ENCODE assay signal across 2 cellular contexts in the genomic region with DNA sequence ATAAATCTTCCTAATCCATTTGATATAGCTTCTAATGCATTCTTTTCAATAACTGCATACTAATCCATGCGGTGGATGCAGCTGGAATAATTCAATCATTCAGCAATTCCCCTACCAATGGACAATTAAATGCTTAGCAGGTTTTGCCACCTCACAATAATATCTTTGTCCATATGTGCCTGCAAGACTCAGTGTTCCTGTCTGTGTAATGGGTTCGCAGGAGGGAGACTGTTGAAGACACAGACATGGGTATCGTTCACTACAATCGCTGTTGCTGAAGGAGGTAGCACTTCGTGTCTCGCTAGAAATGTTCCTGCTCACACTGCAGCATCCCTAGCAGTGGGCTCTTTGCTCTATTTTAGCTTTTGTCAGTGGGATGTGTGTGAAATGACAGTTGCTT.
TF ChIP-seq lines count a peak whose summit lies in the region.

No MANE protein-coding gene starts in this region.

TF ChIP-seq in HepG2, 621 proteins besides CTCF, POLR2A, EP300 and RAD21 (continued from another document):
- TF ChIP-seq, protein P1, sequence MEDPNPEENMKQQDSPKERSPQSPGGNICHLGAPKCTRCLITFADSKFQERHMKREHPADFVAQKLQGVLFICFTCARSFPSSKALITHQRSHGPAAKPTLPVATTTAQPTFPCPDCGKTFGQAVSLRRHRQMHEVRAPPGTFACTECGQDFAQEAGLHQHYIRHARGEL (CRISPR knock-in tag; IDR thresholded peaks at IDR 0.05) = no peak

TF ChIP-seq in K562, 482 proteins besides CTCF, POLR2A, EP300 and RAD21:
- peak; percentile 72 for TF ChIP-seq RBM25 (IDR thresholded peaks at IDR 0.05; ENCODE audit: low read depth, low read length, severe bottlenecking)
- TF ChIP-seq BCOR (IDR thresholded peaks at IDR 0.05) = peak; percentile 44; the same call in 1 of the 2 replicates
- no peak for TF ChIP-seq E2F3 (CRISPR knock-in tag; IDR thresholded peaks at IDR 0.05)
- 0 out of 2 replicates have a peak, but pooled peaks have one; percentile 22 for TF ChIP-seq ADNP (tag; IDR thresholded peaks at IDR 0.05)
- TF ChIP-seq, protein P2, sequence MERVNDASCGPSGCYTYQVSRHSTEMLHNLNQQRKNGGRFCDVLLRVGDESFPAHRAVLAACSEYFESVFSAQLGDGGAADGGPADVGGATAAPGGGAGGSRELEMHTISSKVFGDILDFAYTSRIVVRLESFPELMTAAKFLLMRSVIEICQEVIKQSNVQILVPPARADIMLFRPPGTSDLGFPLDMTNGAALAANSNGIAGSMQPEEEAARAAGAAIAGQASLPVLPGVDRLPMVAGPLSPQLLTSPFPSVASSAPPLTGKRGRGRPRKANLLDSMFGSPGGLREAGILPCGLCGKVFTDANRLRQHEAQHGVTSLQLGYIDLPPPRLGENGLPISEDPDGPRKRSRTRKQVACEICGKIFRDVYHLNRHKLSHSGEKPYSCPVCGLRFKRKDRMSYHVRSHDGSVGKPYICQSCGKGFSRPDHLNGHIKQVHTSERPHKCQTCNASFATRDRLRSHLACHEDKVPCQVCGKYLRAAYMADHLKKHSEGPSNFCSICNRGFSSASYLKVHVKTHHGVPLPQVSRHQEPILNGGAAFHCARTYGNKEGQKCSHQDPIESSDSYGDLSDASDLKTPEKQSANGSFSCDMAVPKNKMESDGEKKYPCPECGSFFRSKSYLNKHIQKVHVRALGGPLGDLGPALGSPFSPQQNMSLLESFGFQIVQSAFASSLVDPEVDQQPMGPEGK (CRISPR knock-in tag; IDR thresholded peaks at IDR 0.05; ENCODE audit: borderline replicate concordance) = no peak
- TF ChIP-seq, protein P3, sequence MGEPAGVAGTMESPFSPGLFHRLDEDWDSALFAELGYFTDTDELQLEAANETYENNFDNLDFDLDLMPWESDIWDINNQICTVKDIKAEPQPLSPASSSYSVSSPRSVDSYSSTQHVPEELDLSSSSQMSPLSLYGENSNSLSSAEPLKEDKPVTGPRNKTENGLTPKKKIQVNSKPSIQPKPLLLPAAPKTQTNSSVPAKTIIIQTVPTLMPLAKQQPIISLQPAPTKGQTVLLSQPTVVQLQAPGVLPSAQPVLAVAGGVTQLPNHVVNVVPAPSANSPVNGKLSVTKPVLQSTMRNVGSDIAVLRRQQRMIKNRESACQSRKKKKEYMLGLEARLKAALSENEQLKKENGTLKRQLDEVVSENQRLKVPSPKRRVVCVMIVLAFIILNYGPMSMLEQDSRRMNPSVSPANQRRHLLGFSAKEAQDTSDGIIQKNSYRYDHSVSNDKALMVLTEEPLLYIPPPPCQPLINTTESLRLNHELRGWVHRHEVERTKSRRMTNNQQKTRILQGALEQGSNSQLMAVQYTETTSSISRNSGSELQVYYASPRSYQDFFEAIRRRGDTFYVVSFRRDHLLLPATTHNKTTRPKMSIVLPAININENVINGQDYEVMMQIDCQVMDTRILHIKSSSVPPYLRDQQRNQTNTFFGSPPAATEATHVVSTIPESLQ (CRISPR knock-in tag; IDR thresholded peaks at IDR 0.05) = no peak
- TF ChIP-seq, protein P4, sequence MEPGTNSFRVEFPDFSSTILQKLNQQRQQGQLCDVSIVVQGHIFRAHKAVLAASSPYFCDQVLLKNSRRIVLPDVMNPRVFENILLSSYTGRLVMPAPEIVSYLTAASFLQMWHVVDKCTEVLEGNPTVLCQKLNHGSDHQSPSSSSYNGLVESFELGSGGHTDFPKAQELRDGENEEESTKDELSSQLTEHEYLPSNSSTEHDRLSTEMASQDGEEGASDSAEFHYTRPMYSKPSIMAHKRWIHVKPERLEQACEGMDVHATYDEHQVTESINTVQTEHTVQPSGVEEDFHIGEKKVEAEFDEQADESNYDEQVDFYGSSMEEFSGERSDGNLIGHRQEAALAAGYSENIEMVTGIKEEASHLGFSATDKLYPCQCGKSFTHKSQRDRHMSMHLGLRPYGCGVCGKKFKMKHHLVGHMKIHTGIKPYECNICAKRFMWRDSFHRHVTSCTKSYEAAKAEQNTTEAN (CRISPR knock-in tag; IDR thresholded peaks at IDR 0.05) = no peak
- no peak for TF ChIP-seq MXI1 (IDR thresholded peaks at IDR 0.05; ENCODE audit: low read depth, low read length)
